Comparison of ENCODE assay signal across 9 cellular contexts in the genomic region with DNA sequence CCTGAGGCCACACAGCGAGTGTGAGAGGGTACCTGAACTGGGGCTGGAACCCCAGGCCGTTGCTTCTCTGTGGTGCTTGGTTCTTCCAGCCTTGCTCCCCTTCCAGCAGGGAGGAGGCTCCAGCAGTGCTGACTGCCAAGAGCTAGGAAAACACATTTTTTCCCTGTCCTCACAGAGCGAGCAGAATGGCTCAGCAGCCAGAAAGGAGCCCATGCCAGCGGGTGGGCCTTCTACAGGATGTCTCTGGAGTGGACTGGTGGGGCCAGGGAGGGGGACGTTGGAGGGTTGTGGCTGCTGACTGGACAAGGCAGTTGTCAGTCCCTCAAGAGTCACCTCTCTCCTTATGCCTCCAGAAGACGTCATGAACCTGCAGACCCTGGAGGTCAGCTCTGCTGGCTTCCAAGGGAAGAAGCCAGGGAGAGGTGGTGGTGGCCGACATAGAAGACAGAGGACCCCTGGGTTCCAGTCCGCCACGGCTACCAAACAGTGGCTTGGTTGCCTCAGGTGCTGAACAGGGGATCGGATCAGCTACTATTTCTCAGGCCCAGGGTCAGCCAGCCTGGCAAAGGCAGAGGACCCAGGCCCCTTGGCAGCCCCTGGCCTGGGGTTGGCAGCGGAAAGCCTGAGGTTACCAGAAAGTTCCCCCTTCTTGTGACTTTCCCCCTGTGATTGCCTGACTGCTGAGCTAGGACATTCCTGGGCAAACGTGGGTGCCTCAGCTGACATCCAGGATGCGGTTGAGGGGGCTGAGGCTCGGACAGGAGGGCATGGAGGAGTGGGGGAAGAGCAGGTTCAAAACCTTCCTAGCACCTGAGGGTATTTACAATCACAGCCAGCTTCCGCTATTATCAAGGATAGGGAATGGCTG. TPM values are rescaled to one million over a fixed set of nuclear protein-coding genes. Genes with fewer than 3 reads are reported as not detected.
DNase-seq lines count a peak whose midpoint lies in the region; ATAC-seq, FAIRE-seq and TF ChIP-seq lines count a peak whose summit lies in the region.
"Had no signal": no experiment of that assay in that cellular context is flagged by ENCODE, and none has a peak within 500 bp of the region (broad histone marks: within the 10 kb centered on the region; RNA-seq: fewer than 3 reads in every experiment).

No MANE protein-coding gene starts in this region.

- H3K4me3 ChIP-seq in HepG2 (replicated peaks in 1 of 3; ENCODE audit: insufficient read depth in 1 of 3, low read depth in 2 of 3, low read length in 3 of 3) = no peak overlapping the region
- no peak overlapping the region for H3K4me3 ChIP-seq in right lobe of liver
- H3K4me3 ChIP-seq in esophagus muscularis mucosa = peak overlapping the region in 1 of 4 donors; percentile 41
- peak overlapping the region; percentile 1 to 17 for H3K4me3 ChIP-seq in muscle layer of colon (ENCODE audit: low read depth in 1 of 2, low read length in 2 of 2)
- H3K4me3 ChIP-seq in vagina = peak overlapping the region; percentile 9 to 36

- no TSS peak for BruUV-seq in HepG2 (replicated peaks; lab: Mats Ljungman, UMichigan)

- no peak for TF ChIP-seq CTCF in HepG2 (CRISPR knock-in tag; IDR thresholded peaks at IDR 0.05)
- no peak for TF ChIP-seq CTCF in right lobe of liver (IDR thresholded peaks at IDR 0.05)
- TF ChIP-seq CTCF in esophagus muscularis mucosa (IDR thresholded peaks at IDR 0.05) = no peak
- no peak for TF ChIP-seq CTCF in vagina (IDR thresholded peaks at IDR 0.05)

- no peak for TF ChIP-seq RAD21 in HepG2 (CRISPR knock-in tag; IDR thresholded peaks at IDR 0.05)

- TF ChIP-seq EP300 in HepG2 (IDR thresholded peaks at IDR 0.05; ENCODE audit: low read depth in 2 of 2, low read length in 2 of 2) (no peak), HepG2 (CRISPR knock-in tag; IDR thresholded peaks at IDR 0.05; ENCODE audit: borderline replicate concordance) (no peak), esophagus muscularis mucosa (IDR thresholded peaks at IDR 0.05) (no peak)

- H3K36me3 ChIP-seq in HepG2 (replicated peaks in 1 of 2; ENCODE audit: control insufficient read depth in 1 of 2, insufficient read depth in 2 of 2, low read length in 2 of 2) = peaks cover 11 to 13% of the 10 kb centered on the region in 2 experiments
- no peaks in the 10 kb centered on the region for H3K36me3 ChIP-seq in right lobe of liver
- H3K36me3 ChIP-seq in esophagus muscularis mucosa = peaks cover 0 to 3% (median 0%) of the 10 kb centered on the region in 4 donors
- H3K36me3 ChIP-seq in muscle layer of colon (ENCODE audit: insufficient read depth, low read length) = no peaks in the 10 kb centered on the region
- H3K36me3 ChIP-seq in vagina = no peaks in the 10 kb centered on the region

- H3K4me1 ChIP-seq in HepG2 (ENCODE audit: insufficient read depth, low read length) (peaks cover 37% of the 10 kb centered on the region), right lobe of liver (no peaks in the 10 kb centered on the region), esophagus muscularis mucosa (peaks cover 24 to 48% (median 44%) of the 10 kb centered on the region in 4 donors), muscle layer of colon (ENCODE audit: insufficient read depth, low read length) (peaks cover 41% of the 10 kb centered on the region), vagina (peaks cover 50% of the 10 kb centered on the region)

- POLR2A ChIA-PET in HepG2 (lab: Yijun Ruan, JAX) = no interaction called here

- DNase-seq in HepG2 (ENCODE audit: low spot score) (no peak), right lobe of liver (no peak), esophagus muscularis mucosa (ENCODE audit: extremely low spot score) (peak; percentile 95), vagina (ENCODE audit: extremely low spot score in 2 of 2) (peak in 1 of 2 donors; percentile 91), NCI-H82 treated with DMSO at 0.1 percent for 48 hours (lab: John Stamatoyannopoulos, UW; ENCODE audit: unreplicated experiment) (no peak), SW 1271 (lab: John Stamatoyannopoulos, UW) (no peak)
- no peak for DNase-seq in effector CD4-positive, alpha-beta T cell

- peaks cover 70% of the 10 kb centered on the region for H3K79me2 ChIP-seq in HepG2 (ENCODE audit: insufficient read depth, low read length)

- intact Hi-C loops in HepG2 (cut with micrococcal nuclease; ENCODE audit: unreplicated experiment) = no loop called here
- intact Hi-C loops in right lobe of liver (cut with DNase I) = no loop called here
- intact Hi-C loops in esophagus muscularis mucosa (cut with DNase I) = no loop called here
- intact Hi-C loops in vagina (cut with DNase I) = no loop called here

- H3K27me3 ChIP-seq in HepG2 (ENCODE audit: control insufficient read depth in 1 of 2, insufficient read depth in 2 of 2, low read length in 2 of 2) (no peaks in the 10 kb centered on the region), right lobe of liver (no peaks in the 10 kb centered on the region), esophagus muscularis mucosa (peaks cover 0 to 10% (median 0%) of the 10 kb centered on the region in 4 donors), muscle layer of colon (ENCODE audit: control insufficient read depth in 1 of 2, insufficient read depth in 2 of 2, low read length in 2 of 2) (no peaks in the 10 kb centered on the region), vagina (no peaks in the 10 kb centered on the region)

- H3K27ac ChIP-seq in HepG2 (ENCODE audit: extremely low read length, insufficient read depth, low read length) (no peak overlapping the region), right lobe of liver (peak overlapping the region in 1 of 3 donors; percentile 28), esophagus muscularis mucosa (replicated peaks in 1 of 4) (peak overlapping the region; percentile 93 to 100 (median 99)), muscle layer of colon (ENCODE audit: low read depth, low read length) (peak overlapping the region; percentile 7), vagina (peak overlapping the region; percentile 100)

- TF ChIP-seq POLR2A in HepG2 (IDR thresholded peaks at IDR 0.05; ENCODE audit: insufficient read depth in 1 of 2, low read depth in 2 of 2, low read length in 2 of 2) (no peak), right lobe of liver (IDR thresholded peaks at IDR 0.05) (no peak), esophagus muscularis mucosa (IDR thresholded peaks at IDR 0.05; ENCODE audit: low read depth) (no peak), vagina (IDR thresholded peaks at IDR 0.05) (no peak)

- WGBS in HepG2 (ENCODE audit: low lambda C conversion rate) = 91% methylated on average over 7 of the region's 15 CpGs
- 60% methylated on average over 7 of the region's 15 CpGs for WGBS in right lobe of liver (ENCODE audit: insufficient coverage, low coverage, low lambda C conversion rate, missing lambda C conversion rate)
- WGBS in esophagus muscularis mucosa = 73% methylated on average over 11 of the region's 15 CpGs

- peaks cover 65% of the 10 kb centered on the region for H4K20me1 ChIP-seq in HepG2 (ENCODE audit: insufficient read depth, low read length)

- peak overlapping the region; percentile 87; the same call in 1 of the 2 replicates for H3K4me2 ChIP-seq in HepG2 (ENCODE audit: low read depth, low read length)

- H3K9me3 ChIP-seq in HepG2 (ENCODE audit: low read length) (no peaks in the 10 kb centered on the region), right lobe of liver (no peaks in the 10 kb centered on the region), esophagus muscularis mucosa (no peaks in the 10 kb centered on the region), muscle layer of colon (ENCODE audit: low read length) (no peaks in the 10 kb centered on the region), vagina (no peaks in the 10 kb centered on the region)

- ATAC-seq in HepG2 = no peak
- ATAC-seq in right lobe of liver = no peak

- no peak overlapping the region for H3K9ac ChIP-seq in HepG2 (ENCODE audit: insufficient read depth, low read depth, low read length)
- H3K9ac ChIP-seq in muscle layer of colon (ENCODE audit: low read length) = no peak overlapping the region

- CTCF ChIA-PET in HepG2 (lab: Yijun Ruan, JAX; ENCODE audit: low intra/inter-chr PET ratio, low total read pairs) = no interaction called here

- no peak for FAIRE-seq in HepG2 (lab: Jason Lieb, UNC)
- FAIRE-seq: colon had no signal

- H2AFZ ChIP-seq in HepG2 (ENCODE audit: low read length) = no peak overlapping the region

- in situ Hi-C loops in HepG2 (cut with HindIII; ENCODE audit: extremely low pct_ligation_motif_present, low pct_unique_long_range_greater_than_20kb) = loop anchor here (10.0 kb wide), 1 partner anchor 91 kb away; a partner anchor contains a TSS

RNA-seq across cellular contexts. Expression of a gene that starts 3.7 kb away (rescaled TPM):
- total RNA-seq in HepG2 (2016; rRNA removed; fragmentation: Illumina TruSeq; extraction: Trizol) = 3.1 and 5.4 TPM in 2 replicates
- total RNA-seq in HepG2 (2016; cell fraction: cytosol; rRNA removed; fragmentation: Illumina TruSeq; extraction: Trizol; ENCODE audit: low read depth) = 1.1 and 1.3 TPM in 2 replicates
- 3.7 and 5.5 TPM in 2 replicates for total RNA-seq in HepG2 (2016; cell fraction: insoluble cytoplasmic fraction; rRNA removed; fragmentation: Illumina TruSeq; extraction: Trizol)
- 2.3 and 2.5 TPM in 2 replicates for total RNA-seq in HepG2 (2016; cell fraction: membrane; rRNA removed; fragmentation: Illumina TruSeq; extraction: Trizol)
- total RNA-seq in HepG2 (2016; cell fraction: nucleus; rRNA removed; fragmentation: Illumina TruSeq; extraction: Trizol) = 4.4 and 6.4 TPM in 2 replicates
- 14.3 and 17.1 TPM in 2 replicates for polyA plus RNA-seq in HepG2 (2011; rRNA removed)
- 15.6 and 18.3 TPM in 2 replicates for polyA plus RNA-seq in HepG2 (2011; cell fraction: cytosol; rRNA removed)
- polyA plus RNA-seq in HepG2 (2011; cell fraction: nucleus; rRNA removed) = 15.7 and 16.6 TPM in 2 replicates
- 12.4 and 26.2 TPM in 2 replicates for polyA plus RNA-seq in HepG2 (2012)
- polyA plus RNA-seq in HepG2 (2016; cell fraction: cytosol; fragmentation: Illumina TruSeq; extraction: Trizol; ENCODE audit: low read depth) = 0.70 and 0.71 TPM in 2 replicates
- 3.5 and 3.7 TPM in 2 replicates for polyA plus RNA-seq in HepG2 (2016; cell fraction: insoluble cytoplasmic fraction; fragmentation: Illumina TruSeq; extraction: Trizol; ENCODE audit: low read depth)
- polyA plus RNA-seq in HepG2 (2016; cell fraction: membrane; fragmentation: Illumina TruSeq; extraction: Trizol; ENCODE audit: low read depth) = 1.2 and 1.9 TPM in 2 replicates
- 7.1 and 7.9 TPM in 2 replicates for polyA plus RNA-seq in HepG2 (2016; cell fraction: nucleus; fragmentation: Illumina TruSeq; extraction: Trizol; ENCODE audit: insufficient read depth, low read depth)
- polyA minus RNA-seq in HepG2 (2011; rRNA and poly(A)+ RNA removed; ENCODE audit: low replicate concordance) = 2.5 and 12.3 TPM in 2 replicates
- 11.3 and 12.8 TPM in 2 replicates for polyA minus RNA-seq in HepG2 (2011; cell fraction: cytosol; rRNA and poly(A)+ RNA removed)
- 7.3 and 8.1 TPM in 2 replicates for polyA minus RNA-seq in HepG2 (2011; cell fraction: nucleus; rRNA and poly(A)+ RNA removed)
- total RNA-seq in right lobe of liver = 10 to 100 TPM in 3 of 6 experiments, 1 to 10 TPM in 3; 2.6 to 30.6 (median 11.0) TPM
- total RNA-seq in esophagus muscularis mucosa = 100 to 1,000 TPM in 1 of 4 donors, 10 to 100 TPM in 3; 26.2 to 182 (median 54.3) TPM
- total RNA-seq in vagina = 90.6 TPM

RNA-seq across cellular contexts. Expression of a gene that starts 23.9 kb away (rescaled TPM):
- total RNA-seq in HepG2 (2016; rRNA removed; fragmentation: Illumina TruSeq; extraction: Trizol) (1.8 and 4.8 TPM in 2 replicates), right lobe of liver (10 to 100 TPM in 5 of 6 experiments, 1 to 10 TPM in 1; 8.1 to 32.9 (median 19.8) TPM), esophagus muscularis mucosa (10 to 100 TPM; 13.9 to 18.3 (median 15.6) TPM), vagina (35.8 TPM)
- total RNA-seq in HepG2 (2016; cell fraction: cytosol; rRNA removed; fragmentation: Illumina TruSeq; extraction: Trizol; ENCODE audit: low read depth) = 0.61 and 0.71 TPM in 2 replicates
- total RNA-seq in HepG2 (2016; cell fraction: insoluble cytoplasmic fraction; rRNA removed; fragmentation: Illumina TruSeq; extraction: Trizol) = 1.9 and 5.2 TPM in 2 replicates
- 1.3 TPM in 2 replicates for total RNA-seq in HepG2 (2016; cell fraction: membrane; rRNA removed; fragmentation: Illumina TruSeq; extraction: Trizol)
- 8.4 and 11.2 TPM in 2 replicates for total RNA-seq in HepG2 (2016; cell fraction: nucleus; rRNA removed; fragmentation: Illumina TruSeq; extraction: Trizol)
- 11.5 and 12.3 TPM in 2 replicates for polyA plus RNA-seq in HepG2 (2011; rRNA removed)
- polyA plus RNA-seq in HepG2 (2011; cell fraction: cytosol; rRNA removed) = 2.7 and 3.9 TPM in 2 replicates
- 73.3 and 101 TPM in 2 replicates for polyA plus RNA-seq in HepG2 (2011; cell fraction: nucleus; rRNA removed)
- 6.5 and 7.3 TPM in 2 replicates for polyA plus RNA-seq in HepG2 (2012)
- polyA plus RNA-seq in HepG2 (2016; cell fraction: cytosol; fragmentation: Illumina TruSeq; extraction: Trizol; ENCODE audit: low read depth) = 0.44 and 0.53 TPM in 2 replicates
- polyA plus RNA-seq in HepG2 (2016; cell fraction: insoluble cytoplasmic fraction; fragmentation: Illumina TruSeq; extraction: Trizol; ENCODE audit: low read depth) = 0.96 and 1.7 TPM in 2 replicates
- 0.88 and 1.6 TPM in 2 replicates for polyA plus RNA-seq in HepG2 (2016; cell fraction: membrane; fragmentation: Illumina TruSeq; extraction: Trizol; ENCODE audit: low read depth)
- 22.2 and 23.2 TPM in 2 replicates for polyA plus RNA-seq in HepG2 (2016; cell fraction: nucleus; fragmentation: Illumina TruSeq; extraction: Trizol; ENCODE audit: insufficient read depth, low read depth)
- 27.4 and 36.9 TPM in 2 replicates for polyA minus RNA-seq in HepG2 (2011; rRNA and poly(A)+ RNA removed; ENCODE audit: low replicate concordance)
- 2.6 and 3.8 TPM in 2 replicates for polyA minus RNA-seq in HepG2 (2011; cell fraction: cytosol; rRNA and poly(A)+ RNA removed)
- 21.3 and 31.8 TPM in 2 replicates for polyA minus RNA-seq in HepG2 (2011; cell fraction: nucleus; rRNA and poly(A)+ RNA removed)

Comparison
In these comparisons a context has a peak if more than half of its experiments do, and no peak if none do; other contexts are left out.
1. H3K4me3 ChIP-seq: peak in muscle layer of colon (2 of 2) and vagina (2 of 2); none in HepG2 (0 of 3) and right lobe of liver (0 of 3).